In genomic region chr12:46266869-46267617, GRCh38 we compare ENCODE assay signal across 8 cellular contexts. TPM values are rescaled to one million over a fixed set of nuclear protein-coding genes. Genes with fewer than 3 reads are reported as not detected.
A peak's percentile ranks its signal among the peaks of the same experiment; 100 is the strongest.
DNase-seq lines count a peak whose midpoint lies in the region; ATAC-seq and TF ChIP-seq lines count a peak whose summit lies in the region.

No MANE protein-coding gene starts in this region.

- H3K27me3 Mint-ChIP-seq in stimulated activated memory B cell treated with anti-CD40 and anti-IgM and Interleukin-4, amounts not matched to agents 10 μg/mL and 1 μg/mL and 100 μg/mL, for 72 hours = no peaks in the 10 kb centered on the region

- H3K9me3 ChIP-seq in colonic mucosa (no peaks in the 10 kb centered on the region), left lung (no peaks in the 10 kb centered on the region)

- intact Hi-C loops in colonic mucosa (cut with DNase I) = loop anchor here (10.0 kb wide), 1 partner anchor 112 kb away; no protein-coding TSS in a partner anchor
- intact Hi-C loops in left lung (cut with DNase I) = no loop called here

- H3K36me3 ChIP-seq in colonic mucosa (no peaks in the 10 kb centered on the region), left lung (no peaks in the 10 kb centered on the region)

- no peak overlapping the region for H3K4me3 Mint-ChIP-seq in stimulated activated memory B cell treated with anti-CD40 and anti-IgM and Interleukin-4, amounts not matched to agents 10 μg/mL and 1 μg/mL and 100 μg/mL, for 72 hours

- peak; percentile 37 for ATAC-seq in left lung
- ATAC-seq in stimulated activated memory B cell treated with anti-CD40 and anti-IgM and Interleukin-4, amounts not matched to agents 10 μg/mL and 1 μg/mL and 100 μg/mL, for 72 hours = no peak

- peak overlapping the region; percentile 91 to 93 for H3K9ac ChIP-seq in colonic mucosa (ENCODE audit: low read depth in 2 of 2, low read length in 2 of 2)

- DNase-seq in ELF-1 (ENCODE audit: low read depth, low spot score) (peak; percentile 74), NCI-H1092 treated with DMSO at 0.1 percent for 48 hours (lab: John Stamatoyannopoulos, UW) (peak; percentile 86), colonic mucosa (peak; percentile 59), left lung (peak; percentile 58 to 88), SIG-M5 (lab: John Stamatoyannopoulos, UW) (no peak)
- peak; percentile 59 to 64 for DNase-seq in activated CD4-positive, alpha-beta T cell treated with anti-CD3 and anti-CD28 coated beads for 4 hours
- peak; percentile 53 for DNase-seq in stimulated activated CD4-positive, alpha-beta T cell treated with anti-CD3 and anti-CD28 coated beads, Interleukin-2, amount 100 ng/mL, for 4 hours (ENCODE audit: low read depth)

- no peaks in the 10 kb centered on the region for H3K4me1 ChIP-seq in colonic mucosa
- H3K4me1 ChIP-seq in left lung = peaks cover 7 to 53% of the 10 kb centered on the region in 2 donors

- peak overlapping the region; percentile 86 for H3K27ac ChIP-seq in colonic mucosa
- peak overlapping the region; percentile 84 to 88 for H3K27ac ChIP-seq in left lung

- H3K4me3 ChIP-seq in colonic mucosa = peak overlapping the region; percentile 64
- H3K4me3 ChIP-seq in left lung = peak overlapping the region; percentile 52 to 56

- H3K4me1 Mint-ChIP-seq in stimulated activated memory B cell treated with anti-CD40 and anti-IgM and Interleukin-4, amounts not matched to agents 10 μg/mL and 1 μg/mL and 100 μg/mL, for 72 hours = peaks cover 18% of the 10 kb centered on the region

- H3K36me3 Mint-ChIP-seq in stimulated activated memory B cell treated with anti-CD40 and anti-IgM and Interleukin-4, amounts not matched to agents 10 μg/mL and 1 μg/mL and 100 μg/mL, for 72 hours = peaks cover 5% of the 10 kb centered on the region

- H3K27me3 ChIP-seq in colonic mucosa = no peaks in the 10 kb centered on the region
- peaks cover 22 to 45% of the 10 kb centered on the region in 2 donors for H3K27me3 ChIP-seq in left lung

- no peak overlapping the region for H3K27ac Mint-ChIP-seq in stimulated activated memory B cell treated with anti-CD40 and anti-IgM and Interleukin-4, amounts not matched to agents 10 μg/mL and 1 μg/mL and 100 μg/mL, for 72 hours

- no peaks in the 10 kb centered on the region for H3K9me3 Mint-ChIP-seq in stimulated activated memory B cell treated with anti-CD40 and anti-IgM and Interleukin-4, amounts not matched to agents 10 μg/mL and 1 μg/mL and 100 μg/mL, for 72 hours

- TF ChIP-seq CTCF in colonic mucosa (IDR thresholded peaks at IDR 0.05) = no peak
- TF ChIP-seq CTCF in left lung (IDR thresholded peaks at IDR 0.05) = no peak

RNA-seq across cellular contexts. Expression of gene SLC38A1, which starts 1.8 kb away (rescaled TPM):
- total RNA-seq in colonic mucosa (100 to 1,000 TPM; 117 to 118 TPM), left lung (10 to 100 TPM; 58.7 to 67.5 TPM)
